1 cellular context compared by ENCODE assay signal in genomic region chr2:28567076-28567471, GRCh38.
TF ChIP-seq lines count a peak whose summit lies in the region.

No MANE protein-coding gene starts in this region.

TF ChIP-seq in H1, 55 proteins besides CTCF, POLR2A, EP300 and RAD21:
- TF ChIP-seq ASH2L (IDR thresholded peaks at IDR 0.05; ENCODE audit: low read length) (peak; percentile 7), SIN3A (conservative IDR thresholded peaks at IDR 0.05 in 1 of 2, IDR thresholded peaks at IDR 0.05 in 1 of 2; ENCODE audit: low read depth in 1 of 2, low read length in 2 of 2) (no peak)
